1 cellular context compared by ENCODE assay signal in genomic region chr7:6639032-6639431, GRCh38.
TF ChIP-seq lines count a peak whose summit lies in the region.

No MANE protein-coding gene starts in this region.

TF ChIP-seq in WTC11, 78 proteins besides CTCF, POLR2A, EP300 and RAD21 (continued from another document):
- TF ChIP-seq, protein P1, sequence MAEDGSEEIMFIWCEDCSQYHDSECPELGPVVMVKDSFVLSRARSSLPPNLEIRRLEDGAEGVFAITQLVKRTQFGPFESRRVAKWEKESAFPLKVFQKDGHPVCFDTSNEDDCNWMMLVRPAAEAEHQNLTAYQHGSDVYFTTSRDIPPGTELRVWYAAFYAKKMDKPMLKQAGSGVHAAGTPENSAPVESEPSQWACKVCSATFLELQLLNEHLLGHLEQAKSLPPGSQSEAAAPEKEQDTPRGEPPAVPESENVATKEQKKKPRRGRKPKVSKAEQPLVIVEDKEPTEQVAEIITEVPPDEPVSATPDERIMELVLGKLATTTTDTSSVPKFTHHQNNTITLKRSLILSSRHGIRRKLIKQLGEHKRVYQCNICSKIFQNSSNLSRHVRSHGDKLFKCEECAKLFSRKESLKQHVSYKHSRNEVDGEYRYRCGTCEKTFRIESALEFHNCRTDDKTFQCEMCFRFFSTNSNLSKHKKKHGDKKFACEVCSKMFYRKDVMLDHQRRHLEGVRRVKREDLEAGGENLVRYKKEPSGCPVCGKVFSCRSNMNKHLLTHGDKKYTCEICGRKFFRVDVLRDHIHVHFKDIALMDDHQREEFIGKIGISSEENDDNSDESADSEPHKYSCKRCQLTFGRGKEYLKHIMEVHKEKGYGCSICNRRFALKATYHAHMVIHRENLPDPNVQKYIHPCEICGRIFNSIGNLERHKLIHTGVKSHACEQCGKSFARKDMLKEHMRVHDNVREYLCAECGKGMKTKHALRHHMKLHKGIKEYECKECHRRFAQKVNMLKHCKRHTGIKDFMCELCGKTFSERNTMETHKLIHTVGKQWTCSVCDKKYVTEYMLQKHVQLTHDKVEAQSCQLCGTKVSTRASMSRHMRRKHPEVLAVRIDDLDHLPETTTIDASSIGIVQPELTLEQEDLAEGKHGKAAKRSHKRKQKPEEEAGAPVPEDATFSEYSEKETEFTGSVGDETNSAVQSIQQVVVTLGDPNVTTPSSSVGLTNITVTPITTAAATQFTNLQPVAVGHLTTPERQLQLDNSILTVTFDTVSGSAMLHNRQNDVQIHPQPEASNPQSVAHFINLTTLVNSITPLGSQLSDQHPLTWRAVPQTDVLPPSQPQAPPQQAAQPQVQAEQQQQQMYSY (CRISPR knock-in tag; IDR thresholded peaks at IDR 0.05): no peak
TF ChIP-seq in WTC11: peak in this region for 0.
